Comparison of ENCODE assay signal across 2 cellular contexts in genomic region chr4:8244001-8244757, GRCh38.
A peak's percentile ranks its signal among the peaks of the same experiment; 100 is the strongest.
TF ChIP-seq lines count a peak whose summit lies in the region.

No MANE protein-coding gene starts in this region.

TF ChIP-seq in HCT116, 20 proteins besides CTCF, POLR2A, EP300 and RAD21:
- TF ChIP-seq CEBPB (IDR thresholded peaks at IDR 0.05; ENCODE audit: low read depth) (no peak), YY1 (IDR thresholded peaks at IDR 0.05; ENCODE audit: extremely low read depth, insufficient replicate concordance, low read depth, low read length) (no peak), EZH2 (IDR thresholded peaks at IDR 0.05) (no peak), POLR2AphosphoS5 (IDR thresholded peaks at IDR 0.05; ENCODE audit: low read depth, low read length) (0 out of 2 replicates have a peak, but pooled peaks have one; percentile 19)
TF ChIP-seq in HCT116: peak in this region for 1.

TF ChIP-seq in GM12878, 131 proteins besides CTCF, POLR2A, EP300 and RAD21:
- no peak for TF ChIP-seq SMC3 (IDR thresholded peaks at IDR 0.05; ENCODE audit: borderline replicate concordance, low read length)
- TF ChIP-seq BHLHE40 (IDR thresholded peaks at IDR 0.05; ENCODE audit: borderline replicate concordance in 1 of 2, low read depth in 2 of 2, low read length in 1 of 2) = no peak
- TF ChIP-seq CBX3 (IDR thresholded peaks at IDR 0.05; ENCODE audit: borderline replicate concordance, low read depth) = no peak
- TF ChIP-seq TAF1 (IDR thresholded peaks at IDR 0.05; ENCODE audit: borderline replicate concordance, low read depth, low read length) = no peak
- TF ChIP-seq CREM (IDR thresholded peaks at IDR 0.05; ENCODE audit: low read depth) = no peak
- no peak for TF ChIP-seq ZNF592 (IDR thresholded peaks at IDR 0.05)
- TF ChIP-seq STAT1 (conservative IDR thresholded peaks at IDR 0.05) = no peak
- TF ChIP-seq IKZF2 (IDR thresholded peaks at IDR 0.05) = no peak
- TF ChIP-seq CREB1 (IDR thresholded peaks at IDR 0.05; ENCODE audit: low read depth) = no peak
